26 cellular contexts compared by ENCODE assay signal in the genomic region with DNA sequence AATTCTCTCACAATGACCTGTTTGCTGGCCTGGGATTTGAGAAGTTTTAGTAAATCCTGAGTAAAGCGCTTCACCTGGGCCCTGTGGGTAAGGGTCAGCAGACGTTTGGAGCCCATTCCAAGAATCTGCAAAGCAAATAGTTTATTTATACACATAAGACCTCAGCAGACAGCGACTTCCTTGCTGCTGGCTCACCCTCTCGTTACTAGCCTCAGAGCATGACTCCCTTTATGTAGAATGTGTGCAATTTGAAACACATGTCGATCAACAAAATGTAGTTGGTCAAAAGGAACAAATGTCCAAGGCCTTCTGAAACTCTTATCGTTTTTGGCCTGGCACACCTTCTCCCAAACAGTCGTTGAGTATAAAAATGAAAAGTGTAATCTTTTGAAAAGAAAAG. TPM values are rescaled to one million over a fixed set of nuclear protein-coding genes. Genes with fewer than 3 reads are reported as not detected.
A peak's percentile ranks its signal among the peaks of the same experiment; 100 is the strongest.
DNase-seq lines count a peak whose midpoint lies in the region; ATAC-seq and TF ChIP-seq lines count a peak whose summit lies in the region.
"Had no signal": no experiment of that assay in that cellular context is flagged by ENCODE, and none has a peak within 500 bp of the region (broad histone marks: within the 10 kb centered on the region; RNA-seq: fewer than 3 reads in every experiment).

No MANE protein-coding gene starts in this region.

- peak overlapping the region; percentile 8 for H3K27ac Mint-ChIP-seq in activated CD4-positive, alpha-beta memory T cell treated with anti-CD3 and anti-CD28 coated beads, Interleukin-2, amount 10 ng/mL, durations not matched to agents 7 days and 5 days
- no peak overlapping the region for H3K27ac Mint-ChIP-seq in activated CD4-positive, alpha-beta memory T cell treated with anti-CD3 and anti-CD28 coated beads for 36 hours
- H3K27ac Mint-ChIP-seq: GM23338; T-helper 1 cell treated with Interleukin-12 subunit alpha and Interleukin-12 subunit beta and Interleukin-4 antibody, amounts not matched to agents 30 μg/mL and 1 μg/mL, for 36 hours had no signal

- H3K27me3 Mint-ChIP-seq in activated CD4-positive, alpha-beta memory T cell treated with anti-CD3 and anti-CD28 coated beads, Interleukin-2, amount 10 ng/mL, durations not matched to agents 7 days and 5 days: no peaks in the 10 kb centered on the region
- H3K27me3 Mint-ChIP-seq in activated CD4-positive, alpha-beta memory T cell treated with anti-CD3 and anti-CD28 coated beads for 36 hours: no peaks in the 10 kb centered on the region
- H3K27me3 Mint-ChIP-seq: naive thymus-derived CD4-positive, alpha-beta T cell had no signal

- H3K4me3 Mint-ChIP-seq in activated CD4-positive, alpha-beta memory T cell treated with anti-CD3 and anti-CD28 coated beads, Interleukin-2, amount 10 ng/mL, durations not matched to agents 7 days and 5 days: no peak overlapping the region
- H3K4me3 Mint-ChIP-seq in activated CD4-positive, alpha-beta memory T cell treated with anti-CD3 and anti-CD28 coated beads for 36 hours: no peak overlapping the region
- H3K4me3 Mint-ChIP-seq: GM23338; naive thymus-derived CD4-positive, alpha-beta T cell; T-helper 1 cell treated with Interleukin-12 subunit alpha and Interleukin-12 subunit beta and Interleukin-4 antibody, amounts not matched to agents 30 μg/mL and 1 μg/mL, for 36 hours had no signal

- POLR2A ChIA-PET in activated CD4-positive, alpha-beta memory T cell treated with anti-CD3 and anti-CD28 coated beads, Interleukin-2, amount 10 ng/mL, durations not matched to agents 7 days and 5 days (lab: Charles Lee): no interaction called here
- POLR2A ChIA-PET in activated CD4-positive, alpha-beta memory T cell treated with anti-CD3 and anti-CD28 coated beads for 36 hours (lab: Charles Lee): no interaction called here

- intact Hi-C loops in activated CD4-positive, alpha-beta memory T cell treated with anti-CD3 and anti-CD28 coated beads for 36 hours (cut with micrococcal nuclease): no loop called here
- intact Hi-C loops in psoas muscle (cut with DNase I): no loop called here

- H3K27me3 ChIP-seq in adipocyte (replicated peaks; ENCODE audit: control insufficient read depth, insufficient read depth, low read length): no peaks in the 10 kb centered on the region
- H3K27me3 ChIP-seq in psoas muscle (ENCODE audit: insufficient read depth in 3 of 3, low read length in 2 of 3): no peaks in the 10 kb centered on the region
- H3K27me3 ChIP-seq: BE2C, sigmoid colon, upper lobe of left lung had no signal

- H3K9me3 ChIP-seq in adipocyte (ENCODE audit: control insufficient read depth, low read length): no peaks in the 10 kb centered on the region
- no peaks in the 10 kb centered on the region for H3K9me3 ChIP-seq in psoas muscle
- H3K9me3 ChIP-seq: BE2C, sigmoid colon, upper lobe of left lung had no signal

- H3K4me1 Mint-ChIP-seq in activated CD4-positive, alpha-beta memory T cell treated with anti-CD3 and anti-CD28 coated beads, Interleukin-2, amount 10 ng/mL, durations not matched to agents 7 days and 5 days: peaks cover 7% of the 10 kb centered on the region
- H3K4me1 Mint-ChIP-seq in activated CD4-positive, alpha-beta memory T cell treated with anti-CD3 and anti-CD28 coated beads for 36 hours (ENCODE audit: low read depth): peaks cover 10% of the 10 kb centered on the region
- H3K4me1 Mint-ChIP-seq: GM23338 had no signal

- no peaks in the 10 kb centered on the region for H3K9me3 Mint-ChIP-seq in activated CD4-positive, alpha-beta memory T cell treated with anti-CD3 and anti-CD28 coated beads, Interleukin-2, amount 10 ng/mL, durations not matched to agents 7 days and 5 days
- no peaks in the 10 kb centered on the region for H3K9me3 Mint-ChIP-seq in activated CD4-positive, alpha-beta memory T cell treated with anti-CD3 and anti-CD28 coated beads for 36 hours
- H3K9me3 Mint-ChIP-seq: GM23338; naive thymus-derived CD4-positive, alpha-beta T cell; T-helper 1 cell treated with Interleukin-12 subunit alpha and Interleukin-12 subunit beta and Interleukin-4 antibody, amounts not matched to agents 30 μg/mL and 1 μg/mL, for 36 hours had no signal

- peak; percentile 27 to 63 (median 32) for ATAC-seq in psoas muscle
- ATAC-seq in HG02588 (IDR thresholded peaks at IDR 0.05; ENCODE audit: unreplicated experiment): no peak
- ATAC-seq: GM23338; K562; left cardiac atrium; naive thymus-derived CD4-positive, alpha-beta T cell had no signal

- peaks cover 75% of the 10 kb centered on the region for H3K36me3 Mint-ChIP-seq in activated CD4-positive, alpha-beta memory T cell treated with anti-CD3 and anti-CD28 coated beads, Interleukin-2, amount 10 ng/mL, durations not matched to agents 7 days and 5 days (ENCODE audit: low read depth)
- H3K36me3 Mint-ChIP-seq in activated CD4-positive, alpha-beta memory T cell treated with anti-CD3 and anti-CD28 coated beads for 36 hours: peaks cover 55% of the 10 kb centered on the region

- peak overlapping the region; percentile 78 for H3K27ac ChIP-seq in psoas muscle
- H3K27ac ChIP-seq: RWPE1, sigmoid colon, SK-N-MC, upper lobe of left lung had no signal

- 65 to 75% (median 71%) methylated on average over 7 of the region's 7 CpGs for WGBS in psoas muscle, 3 donors

- DNase-seq in activated CD4-positive, alpha-beta memory T cell treated with anti-CD3 and anti-CD28 coated beads, Interleukin-2, amount 10 ng/mL, durations not matched to agents 7 days and 5 days: no peak
- no peak for DNase-seq in activated CD4-positive, alpha-beta memory T cell treated with anti-CD3 and anti-CD28 coated beads for 36 hours
- DNase-seq in adipocyte (ENCODE audit: low read depth): peak; percentile 47
- peak; percentile 95 for DNase-seq in iris pigment epithelial cell (ENCODE audit: low read depth)
- DNase-seq in psoas muscle: no peak
- DNase-seq in stimulated activated CD4-positive, alpha-beta T cell treated with anti-CD3 and anti-CD28 coated beads, Interleukin-15, amount 100 ng/mL, for 24 hours: no peak
- no peak for DNase-seq in cerebellar nuclear complex (lab: John Stamatoyannopoulos, UW)
- DNase-seq: activated CD4-positive, alpha-beta T cell treated with anti-CD3 and anti-CD28 coated beads for 4 hours; BE2C; GF-D8; head of caudate nucleus; left cardiac atrium; mesenchymal stem cell; naive thymus-derived CD4-positive, alpha-beta T cell; NCI-H1105 treated with DMSO at 0.1 percent for 48 hours; NCI-H2081 treated with DMSO at 0.1 percent for 48 hours; NCI-H82; sigmoid colon; stimulated activated CD8-positive, alpha-beta memory T cell treated with anti-CD3 and anti-CD28 coated beads, Interleukin-4, amount 100 ng/mL, for 48 hours; upper lobe of left lung had no signal

- peaks cover 59% of the 10 kb centered on the region for H3K36me3 ChIP-seq in adipocyte (ENCODE audit: control insufficient read depth, insufficient read depth, low read length, severe bottlenecking)
- peaks cover 6 to 89% of the 10 kb centered on the region in 2 donors for H3K36me3 ChIP-seq in psoas muscle (ENCODE audit: insufficient read depth in 1 of 2, low read depth in 1 of 2)

- no peak for TF ChIP-seq CTCF in psoas muscle (IDR thresholded peaks at IDR 0.05)

- no peak overlapping the region for H3K4me3 ChIP-seq in adipocyte (ENCODE audit: low read length)
- H3K4me3 ChIP-seq in psoas muscle: no peak overlapping the region
- H3K4me3 ChIP-seq: GM23338, K562, sigmoid colon, SK-N-MC, upper lobe of left lung had no signal

- H3K9ac ChIP-seq in adipocyte (ENCODE audit: low read length): no peak overlapping the region

- H3K4me1 ChIP-seq in adipocyte (ENCODE audit: control insufficient read depth, insufficient read depth, low read length) (peaks cover 33% of the 10 kb centered on the region), psoas muscle (peaks cover 63% of the 10 kb centered on the region)
- H3K4me1 ChIP-seq: BE2C had no signal

- CTCF ChIA-PET in activated CD4-positive, alpha-beta memory T cell treated with anti-CD3 and anti-CD28 coated beads, Interleukin-2, amount 10 ng/mL, durations not matched to agents 7 days and 5 days (lab: Charles Lee): no interaction called here
- CTCF ChIA-PET in activated CD4-positive, alpha-beta memory T cell treated with anti-CD3 and anti-CD28 coated beads for 36 hours (lab: Charles Lee): no interaction called here

RNA-seq across cellular contexts. Expression of a gene that starts 31.3 kb away (rescaled TPM):
- total RNA-seq in activated CD4-positive, alpha-beta memory T cell treated with anti-CD3 and anti-CD28 coated beads, Interleukin-2, amount 10 ng/mL, durations not matched to agents 7 days and 5 days: 10 to 100 TPM; 85.4 to 85.5 TPM
- 10 to 100 TPM; 61.9 to 62.6 TPM for total RNA-seq in activated CD4-positive, alpha-beta memory T cell treated with anti-CD3 and anti-CD28 coated beads for 36 hours
- total RNA-seq in psoas muscle: 10 to 100 TPM; 41.7 to 91.5 (median 51.3) TPM
- polyA plus RNA-seq in psoas muscle: 10 to 100 TPM; 13.4 to 35.1 (median 17.0) TPM

RNA-seq across cellular contexts. Expression of a gene that starts 38.4 kb away (rescaled TPM):
- total RNA-seq in activated CD4-positive, alpha-beta memory T cell treated with anti-CD3 and anti-CD28 coated beads, Interleukin-2, amount 10 ng/mL, durations not matched to agents 7 days and 5 days: 100 to 1,000 TPM; 115 to 133 TPM
- total RNA-seq in activated CD4-positive, alpha-beta memory T cell treated with anti-CD3 and anti-CD28 coated beads for 36 hours: 100 to 1,000 TPM; 117 to 119 TPM
- total RNA-seq in psoas muscle: 10 to 100 TPM in 3 of 4 donors, 1 to 10 TPM in 1; 7.9 to 17.0 (median 11.5) TPM
- polyA plus RNA-seq in psoas muscle: 10 to 100 TPM in 1 of 3 donors, 1 to 10 TPM in 2; 6.6 to 14.6 (median 7.3) TPM

Comparison
In these comparisons a context has a peak if more than half of its experiments do, and no peak if none do; other contexts are left out.
1. DNase-seq: peak in adipocyte (single experiment) and iris pigment epithelial cell (single experiment); none in activated CD4-positive, alpha-beta memory T cell treated with anti-CD3 and anti-CD28 coated beads, Interleukin-2, amount 10 ng/mL, durations not matched to agents 7 days and 5 days (single experiment), activated CD4-positive, alpha-beta memory T cell treated with anti-CD3 and anti-CD28 coated beads for 36 hours (single experiment), psoas muscle (0 of 2), stimulated activated CD4-positive, alpha-beta T cell treated with anti-CD3 and anti-CD28 coated beads, Interleukin-15, amount 100 ng/mL, for 24 hours (single experiment) and cerebellar nuclear complex (0 of 2).
2. RNA of a gene that starts 38.4 kb away (total RNA-seq): 115 to 133 TPM in activated CD4-positive, alpha-beta memory T cell treated with anti-CD3 and anti-CD28 coated beads, Interleukin-2, amount 10 ng/mL, durations not matched to agents 7 days and 5 days and 117 to 119 TPM in activated CD4-positive, alpha-beta memory T cell treated with anti-CD3 and anti-CD28 coated beads for 36 hours; 7.9 to 17.0 TPM in psoas muscle; every median in the first group is over 4 times any median in the second.